Comparison of ENCODE assay signal across 8 cellular contexts in the genomic region with DNA sequence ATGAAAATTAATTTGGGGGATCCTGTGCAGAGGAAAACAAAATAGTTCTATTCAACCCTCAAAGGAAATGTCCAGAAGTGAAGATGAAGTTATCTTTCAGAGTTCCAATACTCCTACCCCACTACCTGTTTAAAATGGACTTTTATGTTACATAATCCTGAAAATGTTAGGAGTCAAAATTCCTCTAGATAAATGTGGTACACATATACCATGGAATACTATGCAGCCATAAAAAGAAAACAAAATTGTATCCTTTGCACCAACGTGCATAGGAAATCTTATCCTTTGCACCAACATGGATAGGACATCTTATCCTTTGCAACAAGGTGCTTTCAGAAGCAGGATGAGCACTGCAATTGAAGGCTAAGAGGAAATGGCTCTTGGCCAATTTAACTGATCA.
"Had no signal": no experiment of that assay in that cellular context is flagged by ENCODE, and none has a peak within 500 bp of the region (broad histone marks: within the 10 kb centered on the region; RNA-seq: fewer than 3 reads in every experiment).

No MANE protein-coding gene starts in this region.

- DNase-seq: IMR-90, KBM-7, KG1 had no signal

- H3K27ac ChIP-seq: HL-60 had no signal

- H3K9me3 Mint-ChIP-seq: IgD-negative memory B cell had no signal

- H3K36me3 Mint-ChIP-seq: IgD-negative memory B cell had no signal

- H3K4me1 Mint-ChIP-seq: IgD-negative memory B cell had no signal

- H3K4me3 ChIP-seq: K562 had no signal

- FAIRE-seq: HepG2, HTR-8/SVneo, K562 had no signal

- H3K27ac Mint-ChIP-seq: IgD-negative memory B cell had no signal

- ATAC-seq: HepG2, K562 had no signal

- H3K27me3 Mint-ChIP-seq: IgD-negative memory B cell had no signal
